ENCODE assay signal across 16 cellular contexts in the genomic region with DNA sequence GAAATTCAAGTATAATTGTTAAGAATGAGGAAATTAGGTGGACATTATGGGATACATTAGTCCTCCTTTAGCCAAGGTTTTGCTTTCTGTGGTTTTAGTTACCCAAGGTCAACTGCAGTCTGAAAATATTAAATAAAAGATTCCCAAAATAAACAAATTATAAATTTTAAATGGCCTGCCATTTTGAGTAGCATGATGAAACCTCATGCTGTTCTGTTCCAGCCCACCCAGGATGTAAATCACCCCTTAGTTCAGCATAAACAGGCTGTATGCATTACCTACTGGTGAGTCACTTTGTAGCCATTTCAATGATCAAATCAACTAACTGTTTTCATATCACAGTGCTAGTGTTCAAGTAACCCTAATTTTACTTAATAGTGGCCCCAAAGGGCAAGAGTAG.
DNase-seq lines count a peak whose midpoint lies in the region; ATAC-seq and TF ChIP-seq lines count a peak whose summit lies in the region.
"Had no signal": no experiment of that assay in that cellular context is flagged by ENCODE, and none has a peak within 500 bp of the region (broad histone marks: within the 10 kb centered on the region; RNA-seq: fewer than 3 reads in every experiment).

No MANE protein-coding gene starts in this region.

- ATAC-seq in GM21529 (IDR thresholded peaks at IDR 0.05; ENCODE audit: unreplicated experiment) (no peak), HG03159 (IDR thresholded peaks at IDR 0.05; ENCODE audit: unreplicated experiment) (no peak)
- ATAC-seq: activated CD8-positive, alpha-beta T cell treated with anti-CD3 and anti-CD28 coated beads for 36 hours had no signal

- H2BK120ac ChIP-seq in mesendoderm (ENCODE audit: low read depth, low read length), result no peak overlapping the region

- H3K18ac ChIP-seq in mesendoderm (ENCODE audit: low read length), result no peak overlapping the region

- H4K5ac ChIP-seq in mesendoderm (ENCODE audit: low read length), result no peak overlapping the region

- intact Hi-C loops in thyroid gland (cut with DNase I), result no loop called here

- no peak overlapping the region for H3K23ac ChIP-seq in mesendoderm (ENCODE audit: low read length)

- H2BK5ac ChIP-seq in mesendoderm (ENCODE audit: low read length), result no peak overlapping the region

- DNase-seq in EL (peak; percentile 78), MG63 (peak; percentile 35), cardiac fibroblast (ENCODE audit: low read depth in 2 of 2) (peak; percentile 62 to 86), mesendoderm (no peak), thyroid gland (no peak)
- no peak for DNase-seq in activated effector memory CD4-positive, alpha-beta T cell treated with anti-CD3 and anti-CD28 coated beads, Interleukin-2, amount 50 U/mL, for 16 hours
- DNase-seq: activated CD8-positive, alpha-beta T cell treated with anti-CD3 and anti-CD28 coated beads for 36 hours; DMS153; kidney; NCI-H1417 treated with DMSO at 0.1 percent for 48 hours; NCI-H345; posterior cingulate gyrus had no signal

- H3K36me3 ChIP-seq in MG63, result no peaks in the 10 kb centered on the region
- H3K36me3 ChIP-seq in mesendoderm (ENCODE audit: control insufficient read depth, insufficient read depth, low read length), result no peaks in the 10 kb centered on the region
- H3K36me3 ChIP-seq in thyroid gland, result no peaks in the 10 kb centered on the region
- H3K36me3 ChIP-seq: ascending aorta, thoracic aorta had no signal

- H2BK15ac ChIP-seq in mesendoderm (replicated peaks; ENCODE audit: low read depth), result no peak overlapping the region

- H3K9me3 ChIP-seq in MG63 (peaks cover 4% of the 10 kb centered on the region; the same call in 1 of the 2 replicates), thyroid gland (no peaks in the 10 kb centered on the region)
- H3K9me3 ChIP-seq: ascending aorta, thoracic aorta had no signal

- no peaks in the 10 kb centered on the region for H3K79me2 ChIP-seq in mesendoderm (ENCODE audit: control insufficient read depth, insufficient read depth, low read length)

- no peak overlapping the region for H3K27ac ChIP-seq in mesendoderm (ENCODE audit: low read depth, low read length)
- no peak overlapping the region for H3K27ac ChIP-seq in thyroid gland
- H3K27ac ChIP-seq: ascending aorta, thoracic aorta had no signal

- H3K27me3 ChIP-seq in MG63 (no peaks in the 10 kb centered on the region), mesendoderm (ENCODE audit: insufficient read depth, low read length, poor library complexity) (no peaks in the 10 kb centered on the region), thyroid gland (no peaks in the 10 kb centered on the region)
- H3K27me3 ChIP-seq: ascending aorta had no signal

- no peaks in the 10 kb centered on the region for H3K79me1 ChIP-seq in mesendoderm (ENCODE audit: low read length)

- H3K9ac ChIP-seq in mesendoderm (ENCODE audit: low read length), result no peak overlapping the region

- no peak for TF ChIP-seq POLR2A in thyroid gland (IDR thresholded peaks at IDR 0.05)

- H4K8ac ChIP-seq in mesendoderm (ENCODE audit: low read depth, low read length), result peak overlapping the region; percentile 39

- no peak overlapping the region for H3K4ac ChIP-seq in mesendoderm (ENCODE audit: low read depth, low read length)

- H3K4me3 ChIP-seq in MG63, result no peak overlapping the region
- no peak overlapping the region for H3K4me3 ChIP-seq in cardiac fibroblast (replicated peaks in 1 of 2; ENCODE audit: low read depth in 2 of 2, low read length in 2 of 2)
- no peak overlapping the region for H3K4me3 ChIP-seq in mesendoderm (ENCODE audit: low read length)
- H3K4me3 ChIP-seq in thyroid gland (replicated peaks in 1 of 3), result no peak overlapping the region
- H3K4me3 ChIP-seq: ascending aorta, thoracic aorta had no signal

- no peak for TF ChIP-seq CTCF in cardiac fibroblast (IDR thresholded peaks at IDR 0.05; ENCODE audit: low read depth, low read length)
- no peak for TF ChIP-seq CTCF in thyroid gland (IDR thresholded peaks at IDR 0.05)

- no peaks in the 10 kb centered on the region for H3K4me1 ChIP-seq in mesendoderm (ENCODE audit: control insufficient read depth, low read depth, low read length)
- H3K4me1 ChIP-seq in thyroid gland, result no peaks in the 10 kb centered on the region
- H3K4me1 ChIP-seq: ascending aorta had no signal

- no peak overlapping the region for H3K56ac ChIP-seq in mesendoderm (ENCODE audit: low read length)

- H2AK5ac ChIP-seq in mesendoderm (ENCODE audit: low read length), result no peak overlapping the region

- no peak overlapping the region for H3K4me2 ChIP-seq in mesendoderm (ENCODE audit: low read length)

Comparison
In these comparisons a context has a peak if more than half of its experiments do, and no peak if none do; other contexts are left out.
1. DNase-seq: peak in EL (single experiment), MG63 (single experiment) and cardiac fibroblast (2 of 2); none in mesendoderm (single experiment), activated effector memory CD4-positive, alpha-beta T cell treated with anti-CD3 and anti-CD28 coated beads, Interleukin-2, amount 50 U/mL, for 16 hours (single experiment) and thyroid gland (0 of 2).